8 cellular contexts compared by ENCODE assay signal in genomic region chr15:84653910-84654688, GRCh38. TPM values are rescaled to one million over a fixed set of nuclear protein-coding genes. Genes with fewer than 3 reads are reported as not detected.
DNase-seq lines count a peak whose midpoint lies in the region; ATAC-seq and TF ChIP-seq lines count a peak whose summit lies in the region.

Gene WDR73 (minus strand): TSS chr15:84654283. CDS start chr15:84654274, 9 bp downstream.

- H3K27me3 ChIP-seq in adipocyte (replicated peaks; ENCODE audit: control insufficient read depth, insufficient read depth, low read length) = no peaks in the 10 kb centered on the region
- H3K27me3 ChIP-seq in cardiac muscle cell = no peaks in the 10 kb centered on the region
- no peaks in the 10 kb centered on the region for H3K27me3 ChIP-seq in parathyroid adenoma (ENCODE audit: control insufficient read depth, insufficient read depth, low read length)
- H3K27me3 ChIP-seq in tibial nerve = no peaks in the 10 kb centered on the region

- peak; percentile 87 for ATAC-seq in HG02642 (IDR thresholded peaks at IDR 0.05; ENCODE audit: poor library complexity, unreplicated experiment)

- H3K36me3 ChIP-seq in adipocyte (ENCODE audit: control insufficient read depth, insufficient read depth, low read length, severe bottlenecking) (peaks cover 31% of the 10 kb centered on the region), cardiac muscle cell (peaks cover 11% of the 10 kb centered on the region), parathyroid adenoma (ENCODE audit: control insufficient read depth, insufficient read depth, low read length) (no peaks in the 10 kb centered on the region), tibial nerve (peaks cover under 1 to 35% (median 3%) of the 10 kb centered on the region in 3 donors)

- H3K9ac ChIP-seq in adipocyte (ENCODE audit: low read length) = peak within 1 kb of the TSS; percentile 97
- peak within 1 kb of the TSS; percentile 37 for H3K9ac ChIP-seq in parathyroid adenoma

- peak within 1 kb of the TSS; percentile 85 for H2AFZ ChIP-seq in parathyroid adenoma

- H3K4me3 ChIP-seq in adipocyte (ENCODE audit: low read length) (peak within 1 kb of the TSS; percentile 92), cardiac muscle cell (peak within 1 kb of the TSS; percentile 69), parathyroid adenoma (ENCODE audit: low read depth, low read length) (peak within 1 kb of the TSS; percentile 87), tibial nerve (peak within 1 kb of the TSS; percentile 64 to 81 (median 77))

- H3K27ac ChIP-seq in cardiac muscle cell (peak within 1 kb of the TSS; percentile 92), parathyroid adenoma (peak within 1 kb of the TSS; percentile 77), tibial nerve (peak within 1 kb of the TSS; percentile 69 to 92 (median 82))

- peaks cover 57% of the 10 kb centered on the region for H3K4me1 ChIP-seq in adipocyte (ENCODE audit: control insufficient read depth, insufficient read depth, low read length)
- H3K4me1 ChIP-seq in cardiac muscle cell (ENCODE audit: low read depth) = peaks cover 17% of the 10 kb centered on the region
- peaks cover 6% of the 10 kb centered on the region for H3K4me1 ChIP-seq in parathyroid adenoma
- H3K4me1 ChIP-seq in tibial nerve = peaks cover 0 to 72% (median 18%) of the 10 kb centered on the region in 4 donors

- peaks cover 4% of the 10 kb centered on the region for H3K79me2 ChIP-seq in parathyroid adenoma

- peak; percentile 94 for DNase-seq in GM10266 (ENCODE audit: extremely low spot score)
- peak; percentile 84 for DNase-seq in NCI-H128 (lab: John Stamatoyannopoulos, UW; ENCODE audit: unreplicated experiment)
- DNase-seq in SW480 (ENCODE audit: low spot score) = peak; percentile 90
- peak; percentile 99 for DNase-seq in adipocyte (ENCODE audit: low read depth)
- DNase-seq in cardiac muscle cell (ENCODE audit: low read depth in 1 of 2, low spot score in 1 of 2) = peak; percentile 96 to 98
- DNase-seq in tibial nerve (ENCODE audit: low spot score in 2 of 2) = peak; percentile 92 to 94

- TF ChIP-seq EP300 in tibial nerve (IDR thresholded peaks at IDR 0.05) = peak; percentile 77 to 92

- peak; percentile 68 to 74 for TF ChIP-seq POLR2A in tibial nerve (IDR thresholded peaks at IDR 0.05)

- TF ChIP-seq CTCF in GM10266 (IDR thresholded peaks at IDR 0.05; ENCODE audit: control insufficient read depth, insufficient read depth, low read depth, missing control alignments) = no peak
- TF ChIP-seq CTCF in cardiac muscle cell (IDR thresholded peaks at IDR 0.05; ENCODE audit: low read depth, low read length) = no peak
- TF ChIP-seq CTCF in parathyroid adenoma (IDR thresholded peaks at IDR 0.05) = no peak
- no peak for TF ChIP-seq CTCF in tibial nerve (IDR thresholded peaks at IDR 0.05)

- 0 to 1% methylated on average over 39 to 42 of the region's 49 CpGs for WGBS in tibial nerve, 2 donors

- H3K9me3 ChIP-seq in adipocyte (ENCODE audit: control insufficient read depth, low read length) (no peaks in the 10 kb centered on the region), cardiac muscle cell (ENCODE audit: low read depth) (no peaks in the 10 kb centered on the region), parathyroid adenoma (ENCODE audit: control insufficient read depth, low read length) (no peaks in the 10 kb centered on the region), tibial nerve (no peaks in the 10 kb centered on the region)

- peak within 1 kb of the TSS; percentile 84 for H3K4me2 ChIP-seq in parathyroid adenoma (ENCODE audit: low read length)

RNA-seq across cellular contexts. Expression of gene WDR73, which starts in this region (rescaled TPM):
- total RNA-seq in cardiac muscle cell = 25.0 and 31.8 TPM in 2 replicates
- 39.6 and 50.4 TPM in 2 replicates for polyA plus RNA-seq in cardiac muscle cell
- 10 to 100 TPM; 19.7 to 40.2 (median 32.3) TPM for total RNA-seq in tibial nerve

Comparison
In these comparisons a context has a peak if more than half of its experiments do, and no peak if none do; other contexts are left out.
1. Peak in every context shown above with its lines: DNase-seq, ATAC-seq, H3K4me3 ChIP-seq and H3K27ac ChIP-seq.